In genomic region chr9:115369322-115369957, GRCh38 we compare ENCODE assay signal across 10 cellular contexts.
A peak's percentile ranks its signal among the peaks of the same experiment; 100 is the strongest.
DNase-seq lines count a peak whose midpoint lies in the region; FAIRE-seq and TF ChIP-seq lines count a peak whose summit lies in the region.
"Had no signal": no experiment of that assay in that cellular context is flagged by ENCODE, and none has a peak within 500 bp of the region (broad histone marks: within the 10 kb centered on the region; RNA-seq: fewer than 3 reads in every experiment).

No MANE protein-coding gene starts in this region.

- intact Hi-C loops in prostate gland (cut with DNase I) (no loop called here), ascending aorta (cut with DNase I) (no loop called here), CD14-positive monocyte (cut with micrococcal nuclease) (no loop called here)

- H3K9me3 Mint-ChIP-seq in CD14-positive monocyte: peaks cover 0 to 5% (median 2%) of the 10 kb centered on the region in 7 donors

- H3K27ac ChIP-seq in prostate gland (peak overlapping the region in 1 of 2 donors; percentile 22), Peyer's patch (peak overlapping the region in 1 of 4 donors; percentile 6), ascending aorta (peak overlapping the region in 1 of 2 donors; percentile 15)

- H3K4me3 Mint-ChIP-seq in CD14-positive monocyte: no peak overlapping the region
- H3K4me3 Mint-ChIP-seq: WTC11 had no signal

- peak in 1 of 4 experiments; percentile 11 for TF ChIP-seq CTCF in prostate gland (IDR thresholded peaks at IDR 0.05)
- TF ChIP-seq CTCF in Peyer's patch (IDR thresholded peaks at IDR 0.05): no peak
- TF ChIP-seq CTCF in ascending aorta (IDR thresholded peaks at IDR 0.05): no peak
- no peak for TF ChIP-seq CTCF in CD14-positive monocyte (IDR thresholded peaks at IDR 0.05)

- H3K27me3 ChIP-seq in prostate gland (replicated peaks; ENCODE audit: insufficient read depth) (no peaks in the 10 kb centered on the region), Peyer's patch (no peaks in the 10 kb centered on the region), ascending aorta (no peaks in the 10 kb centered on the region)

- TF ChIP-seq POLR2A in H54 (IDR thresholded peaks at IDR 0.05; ENCODE audit: low read depth, low read length) (no peak), prostate gland (IDR thresholded peaks at IDR 0.05) (no peak), Peyer's patch (IDR thresholded peaks at IDR 0.05) (no peak)

- no peaks in the 10 kb centered on the region for H3K4me1 Mint-ChIP-seq in CD14-positive monocyte

- H3K36me3 ChIP-seq in prostate gland: no peaks in the 10 kb centered on the region
- H3K36me3 ChIP-seq in Peyer's patch: no peaks in the 10 kb centered on the region
- H3K36me3 ChIP-seq in ascending aorta: no peaks in the 10 kb centered on the region

- H3K27ac Mint-ChIP-seq in CD14-positive monocyte: no peak overlapping the region
- H3K27ac Mint-ChIP-seq: WTC11 had no signal

- H3K4me3 ChIP-seq in prostate gland (no peak overlapping the region), Peyer's patch (no peak overlapping the region), ascending aorta (no peak overlapping the region)

- WGBS in prostate gland: 10% methylated on average over 5 of the region's 5 CpGs

- no peaks in the 10 kb centered on the region for H3K36me3 Mint-ChIP-seq in CD14-positive monocyte
- H3K36me3 Mint-ChIP-seq: WTC11 had no signal

- H3K9me3 ChIP-seq in prostate gland: no peaks in the 10 kb centered on the region
- no peaks in the 10 kb centered on the region for H3K9me3 ChIP-seq in Peyer's patch
- no peaks in the 10 kb centered on the region for H3K9me3 ChIP-seq in ascending aorta

- peaks cover 0 to 2% (median 0%) of the 10 kb centered on the region in 3 donors for H3K27me3 Mint-ChIP-seq in CD14-positive monocyte (ENCODE audit: low read depth in 3 of 3)

- peak; percentile 87 for FAIRE-seq in H54 (lab: Jason Lieb, UNC)

- H3K4me1 ChIP-seq in prostate gland (replicated peaks) (no peaks in the 10 kb centered on the region), Peyer's patch (no peaks in the 10 kb centered on the region), ascending aorta (peaks cover 0 to 12% of the 10 kb centered on the region in 2 donors)

- DNase-seq in H54 (ENCODE audit: insufficient read length, low spot score) (no peak), RPMI7951 (ENCODE audit: low read depth) (peak; percentile 79), fibroblast of gingiva (ENCODE audit: low read depth) (peak; percentile 84), prostate gland (ENCODE audit: low spot score) (peak; percentile 6), Peyer's patch (no peak), ascending aorta (ENCODE audit: low spot score in 2 of 2) (no peak), CD14-positive monocyte (ENCODE audit: low spot score) (no peak)
- DNase-seq: activated naive CD4-positive, alpha-beta T cell treated with Interleukin-2 at 50 U/mL for 16 hours; Karpas-422 had no signal

Comparison
In these comparisons a context has a peak if more than half of its experiments do, and no peak if none do; other contexts are left out.
1. DNase-seq: peak in RPMI7951 (single experiment), fibroblast of gingiva (single experiment) and prostate gland (single experiment); none in H54 (single experiment), Peyer's patch (0 of 3), ascending aorta (0 of 2) and CD14-positive monocyte (single experiment).